ENCODE assay signal across 12 cellular contexts in the genomic region with DNA sequence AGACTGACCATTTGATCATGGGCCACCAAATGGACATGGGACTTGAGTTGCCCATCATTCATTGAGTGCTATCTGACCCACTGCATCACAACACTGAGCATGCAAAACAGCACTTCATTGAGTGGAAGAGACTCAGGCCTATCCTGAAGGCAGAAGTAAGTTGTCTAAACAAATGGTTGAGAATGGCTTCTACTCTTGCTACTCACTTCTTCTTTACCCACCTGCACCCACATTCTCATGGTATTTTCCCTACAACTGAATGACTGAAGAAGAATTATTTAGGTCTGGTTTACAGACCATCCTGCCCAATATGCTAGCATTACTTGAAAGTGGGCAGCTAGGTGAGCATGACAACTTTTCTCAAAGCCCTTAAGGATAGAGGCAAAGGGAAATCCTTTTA. TPM values are rescaled to one million over a fixed set of nuclear protein-coding genes. Genes with fewer than 3 reads are reported as not detected.
"Had no signal": no experiment of that assay in that cellular context is flagged by ENCODE, and none has a peak within 500 bp of the region (broad histone marks: within the 10 kb centered on the region; RNA-seq: fewer than 3 reads in every experiment).

No MANE protein-coding gene starts in this region.

- H3K4me2 ChIP-seq: GM23338 had no signal

- H3K27ac Mint-ChIP-seq: GM23338, H9, HFFc6 had no signal

- H3K9ac ChIP-seq: GM23248 had no signal

- H3K4me1 ChIP-seq: HAP-1 had no signal

- H3K9me3 Mint-ChIP-seq: GM23338, H9 had no signal

- H3K4me3 ChIP-seq: GM23248, GM23338, HAP-1 had no signal

- H3K4me3 Mint-ChIP-seq: GM23338, H9, HFFc6 had no signal

- H2AFZ ChIP-seq: GM23248, GM23338 had no signal

- DNase-seq: GM23248, GOT3, H7, H9, HCEC 1CT, HFFc6 had no signal

- FAIRE-seq: H1, H54 had no signal

- H3K27ac ChIP-seq: GM23248 had no signal

- ATAC-seq: GM23338, HCT116 had no signal

RNA-seq across cellular contexts. Expression of a gene that starts 41.0 kb away (rescaled TPM):
- total RNA-seq: GM23248, H4, HFFc6 had no signal
- polyA plus RNA-seq: GM23248 had no signal
